Comparison of ENCODE assay signal across 17 cellular contexts in genomic region chr4:20816287-20816686, GRCh38.
DNase-seq lines count a peak whose midpoint lies in the region; ATAC-seq and TF ChIP-seq lines count a peak whose summit lies in the region.
"Had no signal": no experiment of that assay in that cellular context is flagged by ENCODE, and none has a peak within 500 bp of the region (broad histone marks: within the 10 kb centered on the region; RNA-seq: fewer than 3 reads in every experiment).

No MANE protein-coding gene starts in this region.

- no TSS peak for BruUV-seq in A673 (replicated peaks; lab: Mats Ljungman, UMichigan)

- in situ Hi-C loops in G401 (cut with HindIII; ENCODE audit: low sequenced_read_pairs) = no loop called here

- H3K36me3 ChIP-seq in A673 (ENCODE audit: insufficient read depth, low read length, poor library complexity, severe bottlenecking) = no peaks in the 10 kb centered on the region
- H3K36me3 ChIP-seq: BLaER1, HAP-1 had no signal

- no peak for TF ChIP-seq CTCF in A673 (conservative IDR thresholded peaks at IDR 0.05; ENCODE audit: low read depth, low read length)

- H3K27ac ChIP-seq in A673 (ENCODE audit: low read depth, low read length, poor library complexity, severe bottlenecking) = no peak overlapping the region
- H3K27ac ChIP-seq: BLaER1, C4-2B had no signal

- intact Hi-C loops in A673 (cut with micrococcal nuclease; ENCODE audit: unreplicated experiment) = no loop called here

- peaks cover 29% of the 10 kb centered on the region for H3K27me3 ChIP-seq in A673 (replicated peaks; ENCODE audit: insufficient read depth, low read depth, low read length, poor library complexity)
- H3K27me3 ChIP-seq: BLaER1 had no signal

- H3K9me3 ChIP-seq in A673 (ENCODE audit: low read depth, low read length, poor library complexity, severe bottlenecking) = no peaks in the 10 kb centered on the region
- H3K9me3 ChIP-seq: BLaER1, Caco-2, HAP-1 had no signal

- ATAC-seq in GM21723 (IDR thresholded peaks at IDR 0.05; ENCODE audit: unreplicated experiment) = no peak
- ATAC-seq: CD8-positive, alpha-beta T cell had no signal

- H3K4me1 ChIP-seq in A673 (ENCODE audit: insufficient read depth, low read length, poor library complexity, severe bottlenecking) = no peaks in the 10 kb centered on the region
- H3K4me1 ChIP-seq: BLaER1, Caco-2, HAP-1 had no signal

- no peak overlapping the region for H3K4me3 ChIP-seq in A673 (ENCODE audit: low read depth, low read length, poor library complexity, severe bottlenecking)
- H3K4me3 ChIP-seq: BLaER1, HAP-1 had no signal

- peak; percentile 73 for DNase-seq in A673 (ENCODE audit: low spot score)
- DNase-seq in G401 (ENCODE audit: low spot score) = peak; percentile 7
- peak; percentile 4 for DNase-seq in NCI-H69 (lab: John Stamatoyannopoulos, UW)
- no peak for DNase-seq in NCI-H2196 (lab: John Stamatoyannopoulos, UW; ENCODE audit: unreplicated experiment)
- DNase-seq in activated CD8-positive, alpha-beta memory T cell treated with anti-CD3 and anti-CD28 coated beads, Interleukin-2, amount 50 U/mL, for 48 hours = no peak
- DNase-seq: Caco-2; CD4-positive, CD25-positive, alpha-beta regulatory T cell; CD8-positive, alpha-beta T cell; DMS79; EL; GF-D8; GOT3; HFFc6 had no signal

- POLR2A ChIA-PET in A673 (lab: Charles Lee; ENCODE audit: low non-redundant PET) = no interaction called here

- CTCF ChIA-PET in A673 (lab: Charles Lee) = no interaction called here

Comparison
In these comparisons a context has a peak if more than half of its experiments do, and no peak if none do; other contexts are left out.
1. DNase-seq: peak in A673 (single experiment), G401 (single experiment) and NCI-H69 (single experiment); none in NCI-H2196 (single experiment) and activated CD8-positive, alpha-beta memory T cell treated with anti-CD3 and anti-CD28 coated beads, Interleukin-2, amount 50 U/mL, for 48 hours (single experiment).